Comparison of ENCODE assay signal across 33 cellular contexts in the genomic region with DNA sequence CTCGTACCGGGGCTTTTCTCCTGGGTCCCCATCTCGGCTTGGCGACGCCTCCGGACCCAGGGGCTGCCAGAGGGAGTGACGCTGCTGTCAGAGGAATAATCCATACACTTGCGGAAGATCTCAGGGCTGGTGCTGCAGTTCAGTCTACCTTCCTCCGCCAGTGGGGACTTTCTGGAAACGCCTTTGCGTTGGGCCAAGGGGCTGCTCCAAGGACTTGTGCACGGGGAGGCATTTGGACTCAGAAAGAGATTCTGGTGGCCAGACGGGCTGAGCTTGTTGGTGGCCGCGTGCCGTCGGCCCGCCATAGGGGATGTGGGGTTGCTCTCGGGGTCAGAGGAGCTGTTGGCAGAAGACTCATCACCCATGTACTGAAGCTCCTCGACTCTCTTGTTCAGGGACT. TPM values are rescaled to one million over a fixed set of nuclear protein-coding genes. Genes with fewer than 3 reads are reported as not detected.
"Had no signal": no experiment of that assay in that cellular context is flagged by ENCODE, and none has a peak within 500 bp of the region (broad histone marks: within the 10 kb centered on the region; RNA-seq: fewer than 3 reads in every experiment).

No MANE protein-coding gene starts in this region.

- H3K4me2 ChIP-seq: KMS-11 had no signal

- H3K36me3 Mint-ChIP-seq: activated CD4-positive, alpha-beta memory T cell treated with anti-CD3 and anti-CD28 coated beads for 36 hours; activated naive CD4-positive, alpha-beta T cell treated with anti-CD3 and anti-CD28 coated beads, Interleukin-2, amount 10 ng/mL, durations not matched to agents 7 days and 5 days; activated naive CD8-positive, alpha-beta T cell; T-cell had no signal

- H3K4me3 ChIP-seq: Peyer's patch had no signal

- DNase-seq: activated B cell treated with CpG ODN at 0.5 μM for 24 hours; activated CD4-positive, alpha-beta memory T cell treated with anti-CD3 and anti-CD28 coated beads for 36 hours; activated CD4-positive, alpha-beta T cell treated with anti-CD3 and anti-CD28 coated beads for 4 hours; activated CD4-positive, alpha-beta T cell treated with anti-CD3 and anti-CD28 coated beads, Interleukin-2, amount 50 U/mL, for 1 hour; activated CD4-positive, CD25-positive, alpha-beta regulatory T cell treated with anti-CD3 and anti-CD28 coated beads, Interleukin-2, amount 50 U/mL, for 72 hours; activated CD8-positive, alpha-beta memory T cell treated with anti-CD3 and anti-CD28 coated beads, Interleukin-2, amount 50 U/mL, for 4 hours; activated effector memory CD4-positive, alpha-beta T cell treated with Interleukin-2 at 50 U/mL for 16 hours; activated naive CD4-positive, alpha-beta T cell treated with anti-CD3 and anti-CD28 coated beads, Interleukin-2, amount 10 ng/mL, durations not matched to agents 7 days and 5 days; activated naive CD8-positive, alpha-beta T cell treated with anti-CD3 and anti-CD28 coated beads, Interleukin-2, amount 50 U/mL, for 24 hours; activated T-cell treated with anti-CD3 and anti-CD28 coated beads for 4 hours; activated T-cell treated with anti-CD3 and anti-CD28 coated beads, Interleukin-2, amount 50 U/mL, for 48 hours; anterior cingulate cortex; MM.1S; MV-4-11; NCI-H1092; NCI-H1436 treated with DMSO at 0.1 percent for 48 hours; NCI-H1694 treated with DMSO at 0.1 percent for 48 hours; NCI-H2029; NCI-H345; NCI-H524 treated with DMSO at 0.1 percent for 48 hours; NK-92 treated with Interleukin-12 subunit alpha and Interleukin-12 subunit beta, amount 100 ng/mL, for 24 hours; PC-3; Peyer's patch; RPMI8226; SIG-M5; T-cell; T-helper 2 cell; T-helper 9 cell had no signal

- H3K4me3 Mint-ChIP-seq: activated B cell treated with CpG ODN at 0.5 μM for 24 hours; activated CD4-positive, alpha-beta memory T cell treated with anti-CD3 and anti-CD28 coated beads for 36 hours; activated naive CD4-positive, alpha-beta T cell treated with anti-CD3 and anti-CD28 coated beads, Interleukin-2, amount 10 ng/mL, durations not matched to agents 7 days and 5 days; activated naive CD8-positive, alpha-beta T cell; activated naive CD8-positive, alpha-beta T cell treated with anti-CD3 and anti-CD28 coated beads, Interleukin-2, amount 50 U/mL, for 24 hours; brain; central memory CD8-positive, alpha-beta T cell; T-cell had no signal

- H3K27me3 ChIP-seq: Peyer's patch had no signal

- H3K9me3 Mint-ChIP-seq: activated B cell treated with CpG ODN at 0.5 μM for 24 hours; activated CD4-positive, alpha-beta memory T cell treated with anti-CD3 and anti-CD28 coated beads for 36 hours; activated naive CD4-positive, alpha-beta T cell treated with anti-CD3 and anti-CD28 coated beads, Interleukin-2, amount 10 ng/mL, durations not matched to agents 7 days and 5 days; activated naive CD8-positive, alpha-beta T cell treated with anti-CD3 and anti-CD28 coated beads, Interleukin-2, amount 50 U/mL, for 24 hours; brain; central memory CD8-positive, alpha-beta T cell; T-cell had no signal

- H3K4me1 Mint-ChIP-seq: activated B cell treated with CpG ODN at 0.5 μM for 24 hours; activated naive CD4-positive, alpha-beta T cell treated with anti-CD3 and anti-CD28 coated beads, Interleukin-2, amount 10 ng/mL, durations not matched to agents 7 days and 5 days; activated naive CD8-positive, alpha-beta T cell treated with anti-CD3 and anti-CD28 coated beads, Interleukin-2, amount 50 U/mL, for 24 hours; central memory CD8-positive, alpha-beta T cell; T-cell had no signal

- H3K27ac ChIP-seq: KMS-11, Peyer's patch had no signal

- FAIRE-seq: bronchial epithelial cell had no signal

- H3K9ac ChIP-seq: KMS-11 had no signal

- H3K27ac Mint-ChIP-seq: activated B cell treated with CpG ODN at 0.5 μM for 24 hours; activated CD4-positive, alpha-beta memory T cell treated with anti-CD3 and anti-CD28 coated beads for 36 hours; activated naive CD4-positive, alpha-beta T cell treated with anti-CD3 and anti-CD28 coated beads, Interleukin-2, amount 10 ng/mL, durations not matched to agents 7 days and 5 days; activated naive CD8-positive, alpha-beta T cell; activated naive CD8-positive, alpha-beta T cell treated with anti-CD3 and anti-CD28 coated beads, Interleukin-2, amount 50 U/mL, for 24 hours; T-cell had no signal

- H3K27me3 Mint-ChIP-seq: brain had no signal

- H3K4me1 ChIP-seq: Peyer's patch had no signal

- H3K36me3 ChIP-seq: Peyer's patch had no signal

- H3K9me3 ChIP-seq: Peyer's patch had no signal

RNA-seq across cellular contexts. Expression of a gene that starts 21.8 kb away (rescaled TPM):
- total RNA-seq: activated B cell treated with CpG ODN at 0.5 μM for 24 hours had no signal
